Comparison of ENCODE assay signal across 9 cellular contexts in genomic region chr6:148578489-148578814, GRCh38.
DNase-seq lines count a peak whose midpoint lies in the region; ATAC-seq and TF ChIP-seq lines count a peak whose summit lies in the region.
"Had no signal": no experiment of that assay in that cellular context is flagged by ENCODE, and none has a peak within 500 bp of the region (broad histone marks: within the 10 kb centered on the region; RNA-seq: fewer than 3 reads in every experiment).

No MANE protein-coding gene starts in this region.

- H3K4me1 ChIP-seq in RWPE2 (ENCODE audit: insufficient read depth, poor library complexity, severe bottlenecking) (no peaks in the 10 kb centered on the region), aorta (ENCODE audit: control insufficient read depth in 1 of 2, insufficient read depth in 2 of 2, low read length in 2 of 2) (peaks cover 0 to 2% of the 10 kb centered on the region in 2 donors)
- H3K4me1 ChIP-seq: transverse colon had no signal

- TF ChIP-seq CTCF in RWPE2 (IDR thresholded peaks at IDR 0.05; ENCODE audit: poor library complexity, severe bottlenecking) = peak; percentile 42

- DNase-seq in left ventricle myocardium superior (no peak), cardiac septum (ENCODE audit: low spot score) (no peak), RWPE2 (ENCODE audit: low spot score) (no peak), aorta (no peak), NCI-H69 (lab: John Stamatoyannopoulos, UW) (no peak), activated gamma-delta T cell (lab: John Stamatoyannopoulos, UW) (no peak), MG63 (no peak)

- intact Hi-C loops in left ventricle myocardium superior (cut with micrococcal nuclease) (loop anchor here (5.0 kb wide), 1 partner anchor 369 kb away; no protein-coding TSS in a partner anchor), cardiac septum (cut with DNase I) (loop anchor here (5.0 to 10.0 kb wide), 3 partner anchors 136 to 369 kb away; partner anchors contain the start of gene UST), aorta (cut with DNase I) (loop anchor here (5.0 to 10.0 kb wide), 5 partner anchors 166 to 854 kb away; partner anchors contain the start of gene UST (in 2 of the 2))

- H3K27me3 ChIP-seq in RWPE2 (ENCODE audit: insufficient read depth, poor library complexity, severe bottlenecking) (no peaks in the 10 kb centered on the region), aorta (ENCODE audit: control insufficient read depth in 1 of 2, insufficient read depth in 2 of 2, low read length in 1 of 2) (peaks cover 0 to 4% of the 10 kb centered on the region in 2 donors), MG63 (no peaks in the 10 kb centered on the region)
- H3K27me3 ChIP-seq: transverse colon had no signal

- peak; percentile 40 for ATAC-seq in left ventricle myocardium superior
- peak; percentile 28 for ATAC-seq in HG02759 (IDR thresholded peaks at IDR 0.05; ENCODE audit: unreplicated experiment)
- ATAC-seq in RWPE2 (ENCODE audit: low read depth) = peak; percentile 30; the same call in 1 of the 3 replicates
- ATAC-seq in aorta (ENCODE audit: low FRiP score) = peak; percentile 50

- H3K9me3 ChIP-seq in RWPE2 (ENCODE audit: severe bottlenecking) (no peaks in the 10 kb centered on the region), aorta (ENCODE audit: control insufficient read depth, low read length) (no peaks in the 10 kb centered on the region), MG63 (peaks cover 8% of the 10 kb centered on the region; the same call in 1 of the 2 replicates)

- H3K4me3 ChIP-seq in RWPE2 (ENCODE audit: severe bottlenecking) (no peak overlapping the region), aorta (ENCODE audit: low read length in 2 of 2) (no peak overlapping the region), MG63 (no peak overlapping the region)
- H3K4me3 ChIP-seq: transverse colon had no signal

- 55 to 57% methylated on average over 5 of the region's 5 CpGs for WGBS in aorta, 2 donors

- H3K36me3 ChIP-seq in RWPE2 (ENCODE audit: low read depth) (no peaks in the 10 kb centered on the region), aorta (ENCODE audit: control insufficient read depth in 1 of 2, insufficient read depth in 2 of 2, low read length in 1 of 2) (no peaks in the 10 kb centered on the region), MG63 (no peaks in the 10 kb centered on the region)
- H3K36me3 ChIP-seq: transverse colon had no signal

- no peak overlapping the region for H3K27ac ChIP-seq in RWPE2 (ENCODE audit: poor library complexity, severe bottlenecking)
- no peak overlapping the region for H3K27ac ChIP-seq in aorta (ENCODE audit: low read depth in 1 of 2, low read length in 2 of 2)
- H3K27ac ChIP-seq: transverse colon had no signal
